31 cellular contexts compared by ENCODE assay signal in genomic region chr13:21443171-21443570, GRCh38. TPM values are rescaled to one million over a fixed set of nuclear protein-coding genes. Genes with fewer than 3 reads are reported as not detected.
A peak's percentile ranks its signal among the peaks of the same experiment; 100 is the strongest.
DNase-seq lines count a peak whose midpoint lies in the region; ATAC-seq and TF ChIP-seq lines count a peak whose summit lies in the region.
"Had no signal": no experiment of that assay in that cellular context is flagged by ENCODE, and none has a peak within 500 bp of the region (broad histone marks: within the 10 kb centered on the region; RNA-seq: fewer than 3 reads in every experiment).

No MANE protein-coding gene starts in this region.

- ATAC-seq in natural killer cell (no peak), HG03039 (IDR thresholded peaks at IDR 0.05; ENCODE audit: unreplicated experiment) (no peak)
- ATAC-seq in natural killer cell treated with Interleukin-12 subunit alpha and Interleukin-12 subunit beta and Interleukin-15 and Interleukin-18, amount 100 ng/mL, for 72 hours, result no peak
- ATAC-seq: body of pancreas; gastroesophageal sphincter; left cardiac atrium; pancreas; stimulated activated naive CD8-positive, alpha-beta T cell treated with anti-CD3 and anti-CD28 coated beads, Interleukin-15, Interleukin-2, amounts not matched to agents 100 U/mL and 50 U/mL, for 24 hours had no signal

- H3K4me3 Mint-ChIP-seq in natural killer cell, result no peak overlapping the region
- H3K4me3 Mint-ChIP-seq in natural killer cell treated with Interleukin-12 subunit alpha and Interleukin-12 subunit beta and Interleukin-15 and Interleukin-18, amount 100 ng/mL, for 72 hours, result no peak overlapping the region
- H3K4me3 Mint-ChIP-seq in dendritic cell treated with granulocyte-macrophage colony-stimulating factor and Interleukin-4, amounts not matched to agents 40 ng/mL and 50 ng/mL, for 4 days, result no peak overlapping the region
- H3K4me3 Mint-ChIP-seq: activated CD4-positive, alpha-beta memory T cell treated with anti-CD3 and anti-CD28 coated beads for 36 hours; activated naive CD4-positive, alpha-beta T cell treated with anti-CD3 and anti-CD28 coated beads, Interleukin-2, amount 10 ng/mL, durations not matched to agents 7 days and 5 days; activated T-helper 1 cell treated with anti-CD3 and anti-CD28 coated beads, Interleukin-12 subunit alpha, Interleukin-12 subunit beta, Interleukin-2, Interleukin-4 antibody, amounts not matched to agents 30 ng/mL and 10 ng/mL and 1 ng/mL, durations not matched to agents 14 hours and 24 hours and 36 hours; nephron progenitor cell had no signal

- H3K36me3 Mint-ChIP-seq in natural killer cell, result no peaks in the 10 kb centered on the region
- H3K36me3 Mint-ChIP-seq in natural killer cell treated with Interleukin-12 subunit alpha and Interleukin-12 subunit beta and Interleukin-15 and Interleukin-18, amount 100 ng/mL, for 72 hours, result no peaks in the 10 kb centered on the region
- peaks cover 28% of the 10 kb centered on the region for H3K36me3 Mint-ChIP-seq in dendritic cell treated with granulocyte-macrophage colony-stimulating factor and Interleukin-4, amounts not matched to agents 40 ng/mL and 50 ng/mL, for 4 days (ENCODE audit: low read depth)

- no peaks in the 10 kb centered on the region for H3K9me3 Mint-ChIP-seq in natural killer cell
- no peaks in the 10 kb centered on the region for H3K9me3 Mint-ChIP-seq in natural killer cell treated with Interleukin-12 subunit alpha and Interleukin-12 subunit beta and Interleukin-15 and Interleukin-18, amount 100 ng/mL, for 72 hours
- H3K9me3 Mint-ChIP-seq in dendritic cell treated with granulocyte-macrophage colony-stimulating factor and Interleukin-4, amounts not matched to agents 40 ng/mL and 50 ng/mL, for 4 days, result peaks cover 5% of the 10 kb centered on the region

- intact Hi-C loops in natural killer cell (cut with micrococcal nuclease), result loop anchor here (2.0 kb wide), 1 partner anchor 16 kb away; the partner anchor contains the start of gene ZDHHC20
- intact Hi-C loops in dendritic cell treated with granulocyte-macrophage colony-stimulating factor and Interleukin-4, amounts not matched to agents 40 ng/mL and 50 ng/mL, for 4 days (cut with micrococcal nuclease), result no loop called here

- peak overlapping the region; percentile 1 for H3K27ac ChIP-seq in substantia nigra (ENCODE audit: low read depth, low read length, poor library complexity, severe bottlenecking)
- H3K27ac ChIP-seq: adrenal gland, body of pancreas, C4-2B, gastroesophageal sphincter, hepatocyte, pancreas, thyroid gland, uterus had no signal

- no peak for TF ChIP-seq CTCF in natural killer cell (IDR thresholded peaks at IDR 0.05)

- peaks cover 64 to 70% of the 10 kb centered on the region in 2 donors for H3K4me1 Mint-ChIP-seq in natural killer cell
- peaks cover 23 to 46% of the 10 kb centered on the region in 2 donors for H3K4me1 Mint-ChIP-seq in natural killer cell treated with Interleukin-12 subunit alpha and Interleukin-12 subunit beta and Interleukin-15 and Interleukin-18, amount 100 ng/mL, for 72 hours (ENCODE audit: low read depth in 2 of 2)
- H3K4me1 Mint-ChIP-seq in dendritic cell treated with granulocyte-macrophage colony-stimulating factor and Interleukin-4, amounts not matched to agents 40 ng/mL and 50 ng/mL, for 4 days (ENCODE audit: low read depth), result peaks cover 54% of the 10 kb centered on the region
- H3K4me1 Mint-ChIP-seq: nephron progenitor cell had no signal

- no peaks in the 10 kb centered on the region for H3K27me3 Mint-ChIP-seq in natural killer cell (ENCODE audit: low read depth in 2 of 2)
- no peaks in the 10 kb centered on the region for H3K27me3 Mint-ChIP-seq in natural killer cell treated with Interleukin-12 subunit alpha and Interleukin-12 subunit beta and Interleukin-15 and Interleukin-18, amount 100 ng/mL, for 72 hours
- H3K27me3 Mint-ChIP-seq in dendritic cell treated with granulocyte-macrophage colony-stimulating factor and Interleukin-4, amounts not matched to agents 40 ng/mL and 50 ng/mL, for 4 days, result no peaks in the 10 kb centered on the region
- H3K27me3 Mint-ChIP-seq: activated CD4-positive, alpha-beta memory T cell treated with anti-CD3 and anti-CD28 coated beads for 36 hours; activated naive CD4-positive, alpha-beta T cell treated with anti-CD3 and anti-CD28 coated beads, Interleukin-2, amount 10 ng/mL, durations not matched to agents 7 days and 5 days had no signal

- H3K27ac Mint-ChIP-seq in natural killer cell, result peak overlapping the region; percentile 63 to 73
- no peak overlapping the region for H3K27ac Mint-ChIP-seq in natural killer cell treated with Interleukin-12 subunit alpha and Interleukin-12 subunit beta and Interleukin-15 and Interleukin-18, amount 100 ng/mL, for 72 hours
- H3K27ac Mint-ChIP-seq in dendritic cell treated with granulocyte-macrophage colony-stimulating factor and Interleukin-4, amounts not matched to agents 40 ng/mL and 50 ng/mL, for 4 days, result peak overlapping the region; percentile 46
- H3K27ac Mint-ChIP-seq: activated CD4-positive, alpha-beta memory T cell treated with anti-CD3 and anti-CD28 coated beads for 36 hours; activated naive CD4-positive, alpha-beta T cell treated with anti-CD3 and anti-CD28 coated beads, Interleukin-2, amount 10 ng/mL, durations not matched to agents 7 days and 5 days; activated T-helper 1 cell treated with anti-CD3 and anti-CD28 coated beads, Interleukin-12 subunit alpha, Interleukin-12 subunit beta, Interleukin-2, Interleukin-4 antibody, amounts not matched to agents 30 ng/mL and 10 ng/mL and 1 ng/mL, durations not matched to agents 14 hours and 24 hours and 36 hours; nephron progenitor cell had no signal

- DNase-seq in natural killer cell, result no peak
- DNase-seq in natural killer cell treated with Interleukin-12 subunit alpha and Interleukin-12 subunit beta and Interleukin-15 and Interleukin-18, amount 100 ng/mL, for 72 hours (ENCODE audit: low spot score), result no peak
- DNase-seq in SIG-M5 (lab: John Stamatoyannopoulos, UW), result peak; percentile 46
- DNase-seq in substantia nigra (lab: John Stamatoyannopoulos, UW), result no peak
- DNase-seq in NCI-H1105 (lab: John Stamatoyannopoulos, UW), result no peak
- no peak for DNase-seq in NAMALWA (ENCODE audit: low spot score)
- DNase-seq: 8988T; activated CD4-positive, alpha-beta memory T cell treated with anti-CD3 and anti-CD28 coated beads for 36 hours; activated CD4-positive, CD25-positive, alpha-beta regulatory T cell treated with anti-CD3 and anti-CD28 coated beads, Interleukin-2, amount 50 U/mL, for 72 hours; activated naive CD4-positive, alpha-beta T cell treated with anti-CD3 and anti-CD28 coated beads, Interleukin-2, amount 10 ng/mL, durations not matched to agents 7 days and 5 days; adrenal gland; body of pancreas; DND-41; KG1; left cardiac atrium; MG63; NCI-H146; NCI-H748 treated with DMSO at 0.1 percent for 48 hours; nephron progenitor cell; pancreas; retina; RPMI8226; stimulated activated naive CD8-positive, alpha-beta T cell treated with anti-CD3 and anti-CD28 coated beads, Interleukin-15, Interleukin-2, amounts not matched to agents 100 U/mL and 50 U/mL, for 24 hours; thyroid gland; uterus had no signal

RNA-seq across cellular contexts. Expression of gene ZDHHC20, which starts 15.9 kb away (rescaled TPM):
- 100 to 1,000 TPM in 1 of 3 donors, 10 to 100 TPM in 2; 85.1 to 116 (median 93.4) TPM for total RNA-seq in natural killer cell
- total RNA-seq in natural killer cell treated with Interleukin-12 subunit alpha and Interleukin-12 subunit beta and Interleukin-15 and Interleukin-18, amount 100 ng/mL, for 72 hours, result 10 to 100 TPM; 46.0 to 54.9 TPM

Comparison
In these comparisons a context has a peak if more than half of its experiments do, and no peak if none do; other contexts are left out.
1. H3K27ac Mint-ChIP-seq: peak in natural killer cell (2 of 2) and dendritic cell treated with granulocyte-macrophage colony-stimulating factor and Interleukin-4, amounts not matched to agents 40 ng/mL and 50 ng/mL, for 4 days (single experiment); none in natural killer cell treated with Interleukin-12 subunit alpha and Interleukin-12 subunit beta and Interleukin-15 and Interleukin-18, amount 100 ng/mL, for 72 hours (0 of 2).